In the genomic region with DNA sequence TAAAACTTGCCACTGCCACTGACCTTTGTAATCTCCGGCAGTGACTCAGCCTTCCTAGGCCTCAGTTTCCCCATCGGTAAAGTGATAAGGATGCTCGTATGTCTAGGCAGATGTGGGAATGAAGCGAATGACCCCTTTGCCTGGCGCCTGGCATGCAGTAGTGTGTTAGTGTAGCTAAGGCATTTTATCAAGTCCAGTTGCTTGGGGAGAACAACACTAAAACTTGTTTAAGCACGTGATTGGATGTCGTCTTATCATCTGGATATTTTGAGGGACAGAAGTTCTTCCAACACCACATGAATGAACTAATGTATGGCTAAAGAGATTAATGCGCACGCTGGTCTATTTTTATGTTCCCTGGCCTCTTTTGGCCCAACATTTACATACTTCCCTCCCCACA, we compare ENCODE assay signal across 17 cellular contexts.
DNase-seq lines count a peak whose midpoint lies in the region; ATAC-seq and TF ChIP-seq lines count a peak whose summit lies in the region.
"Had no signal": no experiment of that assay in that cellular context is flagged by ENCODE, and none has a peak within 500 bp of the region (broad histone marks: within the 10 kb centered on the region; RNA-seq: fewer than 3 reads in every experiment).

No MANE protein-coding gene starts in this region.

- peaks cover 0 to 25% (median 11%) of the 10 kb centered on the region in 12 donors for H3K4me1 ChIP-seq in heart left ventricle
- H3K4me1 ChIP-seq in upper lobe of left lung = peaks cover 0 to 4% (median 0%) of the 10 kb centered on the region in 4 donors

- WGBS in heart left ventricle, 4 donors = 45 to 63% (median 60%) methylated on average over 9 of the region's 9 CpGs
- 87 to 92% methylated on average over 9 of the region's 9 CpGs for WGBS in upper lobe of left lung, 2 donors

- H3K9me3 ChIP-seq in heart left ventricle (peaks cover 0 to 13% (median 0%) of the 10 kb centered on the region in 12 donors), upper lobe of left lung (no peaks in the 10 kb centered on the region)

- TF ChIP-seq CTCF in heart left ventricle (IDR thresholded peaks at IDR 0.05) (no peak), upper lobe of left lung (IDR thresholded peaks at IDR 0.05) (no peak)

- H3K27me3 ChIP-seq in heart left ventricle = no peaks in the 10 kb centered on the region
- H3K27me3 ChIP-seq in upper lobe of left lung = no peaks in the 10 kb centered on the region

- intact Hi-C loops in Right ventricle myocardium superior (cut with DNase I) = no loop called here
- intact Hi-C loops in cardiac septum (cut with DNase I) = loop anchor here (5.0 to 10.0 kb wide), 2 partner anchors 93 to 269 kb away; no protein-coding TSS in a partner anchor
- intact Hi-C loops in heart left ventricle (cut with DNase I) = loop anchor here in 3 of 10 donors (5.0 to 10.0 kb wide), 4 partner anchors 88 to 272 kb away; no protein-coding TSS in a partner anchor
- intact Hi-C loops in left ventricle myocardium superior (cut with micrococcal nuclease) = no loop called here

- TF ChIP-seq EP300 in upper lobe of left lung (IDR thresholded peaks at IDR 0.05) = no peak

- DNase-seq in Right ventricle myocardium superior (no peak), cardiac septum (ENCODE audit: low spot score) (no peak), heart left ventricle (no peak), left ventricle myocardium superior (peak; percentile 33), 8988T (no peak), upper lobe of left lung (no peak), dermis blood vessel endothelial cell (no peak)
- DNase-seq: C1 segment of cervical spinal cord; Calu3; CD4-positive, alpha-beta memory T cell; COR-L47; DMS53; DMS79 treated with DMSO at 0.1 percent for 48 hours; GF-D8; H9 had no signal

- H3K4me3 ChIP-seq in heart left ventricle (no peak overlapping the region), upper lobe of left lung (no peak overlapping the region)
- H3K4me3 ChIP-seq: GM23338 had no signal

- H3K36me3 ChIP-seq in heart left ventricle = no peaks in the 10 kb centered on the region
- no peaks in the 10 kb centered on the region for H3K36me3 ChIP-seq in upper lobe of left lung

- peak overlapping the region in 6 of 12 donors; percentile 43 to 82 (median 63) for H3K27ac ChIP-seq in heart left ventricle
- no peak overlapping the region for H3K27ac ChIP-seq in upper lobe of left lung

- TF ChIP-seq POLR2A in heart left ventricle (IDR thresholded peaks at IDR 0.05) (no peak), upper lobe of left lung (IDR thresholded peaks at IDR 0.05) (no peak)

- ATAC-seq in Right ventricle myocardium superior (ENCODE audit: poor library complexity) (peak; percentile 62), heart left ventricle (peak in 3 of 4 donors; percentile 39 to 78 (median 45)), left ventricle myocardium superior (peak; percentile 66), upper lobe of left lung (ENCODE audit: low FRiP score in 2 of 2) (no peak)
- ATAC-seq: GM23338, HCT116 had no signal

Comparison
In these comparisons a context has a peak if more than half of its experiments do, and no peak if none do; other contexts are left out.
1. ATAC-seq: peak in Right ventricle myocardium superior (single experiment), heart left ventricle (3 of 4) and left ventricle myocardium superior (single experiment); none in upper lobe of left lung (0 of 2).